In the genomic region with DNA sequence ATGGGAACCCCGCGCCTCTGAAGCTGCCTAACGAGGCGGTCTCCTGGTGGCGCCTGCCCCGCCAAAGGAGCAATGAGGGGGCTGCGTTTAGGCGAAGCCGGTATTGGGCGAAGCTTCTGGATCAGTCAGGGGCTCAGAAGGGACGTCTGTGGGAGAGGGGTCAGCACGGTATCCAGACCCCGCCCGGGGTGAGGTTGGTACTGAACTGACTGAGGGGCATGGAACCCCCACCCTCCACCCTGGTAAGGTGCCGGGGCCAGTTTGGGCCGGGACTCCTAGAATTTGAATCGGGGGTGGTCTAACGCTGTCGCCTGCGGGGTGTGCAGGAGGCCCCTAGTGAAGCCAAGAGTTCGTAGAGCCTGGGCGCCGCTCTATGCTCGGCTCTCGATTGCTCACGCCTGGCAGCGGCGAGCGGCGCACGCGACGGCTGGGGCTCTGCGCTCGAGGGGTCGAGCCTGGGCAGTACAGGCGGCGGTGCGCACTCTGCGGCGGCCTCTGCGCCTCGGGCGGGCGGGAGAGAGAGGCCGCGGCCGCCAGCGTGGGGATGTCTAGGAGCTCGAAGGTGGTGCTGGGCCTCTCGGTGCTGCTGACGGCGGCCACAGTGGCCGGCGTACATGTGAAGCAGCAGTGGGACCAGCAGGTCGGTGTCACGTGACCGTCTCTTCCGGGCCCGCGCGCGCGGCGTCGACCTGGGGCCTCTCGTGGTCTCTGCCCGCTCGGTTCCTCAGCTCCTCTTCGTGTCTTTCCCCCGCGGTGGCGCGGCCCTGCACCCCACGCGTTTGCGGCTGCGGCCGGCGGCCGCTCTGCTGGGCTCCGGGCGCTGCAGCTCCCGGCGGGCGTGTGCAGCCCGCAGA, we compare ENCODE assay signal across 8 cellular contexts. TPM values are rescaled to one million over a fixed set of nuclear protein-coding genes. Genes with fewer than 3 reads are reported as not detected.
DNase-seq lines count a peak whose midpoint lies in the region; ATAC-seq and TF ChIP-seq lines count a peak whose summit lies in the region.

A gene with protein sequence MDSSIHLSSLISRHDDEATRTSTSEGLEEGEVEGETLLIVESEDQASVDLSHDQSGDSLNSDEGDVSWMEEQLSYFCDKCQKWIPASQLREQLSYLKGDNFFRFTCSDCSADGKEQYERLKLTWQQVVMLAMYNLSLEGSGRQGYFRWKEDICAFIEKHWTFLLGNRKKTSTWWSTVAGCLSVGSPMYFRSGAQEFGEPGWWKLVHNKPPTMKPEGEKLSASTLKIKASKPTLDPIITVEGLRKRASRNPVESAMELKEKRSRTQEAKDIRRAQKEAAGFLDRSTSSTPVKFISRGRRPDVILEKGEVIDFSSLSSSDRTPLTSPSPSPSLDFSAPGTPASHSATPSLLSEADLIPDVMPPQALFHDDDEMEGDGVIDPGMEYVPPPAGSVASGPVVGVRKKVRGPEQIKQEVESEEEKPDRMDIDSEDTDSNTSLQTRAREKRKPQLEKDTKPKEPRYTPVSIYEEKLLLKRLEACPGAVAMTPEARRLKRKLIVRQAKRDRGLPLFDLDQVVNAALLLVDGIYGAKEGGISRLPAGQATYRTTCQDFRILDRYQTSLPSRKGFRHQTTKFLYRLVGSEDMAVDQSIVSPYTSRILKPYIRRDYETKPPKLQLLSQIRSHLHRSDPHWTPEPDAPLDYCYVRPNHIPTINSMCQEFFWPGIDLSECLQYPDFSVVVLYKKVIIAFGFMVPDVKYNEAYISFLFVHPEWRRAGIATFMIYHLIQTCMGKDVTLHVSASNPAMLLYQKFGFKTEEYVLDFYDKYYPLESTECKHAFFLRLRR (plus strand): TSS at position 452 of the 854 bp plus-strand sequence. CDS start 4,798 bp downstream, outside the sequence.
A gene with protein sequence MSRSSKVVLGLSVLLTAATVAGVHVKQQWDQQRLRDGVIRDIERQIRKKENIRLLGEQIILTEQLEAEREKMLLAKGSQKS (plus strand): TSS at position 452 of the 854 bp plus-strand sequence. CDS start 93 bp downstream, at position 545.

- H3K4me1 ChIP-seq in BE2C (0 out of 2 replicates have a peak, but pooled peaks cover 3% of the 10 kb centered on the region), colonic mucosa (no peaks in the 10 kb centered on the region)

- peak within 1 kb of the TSS; percentile 91 to 97 for H3K9ac ChIP-seq in colonic mucosa (ENCODE audit: low read depth in 2 of 2, low read length in 2 of 2)

- DNase-seq in BE2C (peak; percentile 90), NCI-H524 (lab: John Stamatoyannopoulos, UW) (peak; percentile 86 to 90), colonic mucosa (peak; percentile 93), left colon (peak; percentile 88 to 93)
- DNase-seq in activated CD4-positive, alpha-beta T cell treated with anti-CD3 and anti-CD28 coated beads for 48 hours = peak; percentile 93
- DNase-seq in stimulated activated CD4-positive, alpha-beta T cell treated with anti-CD3 and anti-CD28 coated beads, Interleukin-1b, Interleukin-23, amount 100 ng/mL, for 4 hours (ENCODE audit: low read depth in 2 of 2) = peak; percentile 91 to 94

- TF ChIP-seq POLR2A in GM19099 (IDR thresholded peaks at IDR 0.05; ENCODE audit: extremely low read depth, insufficient read length, low read depth) = peak; percentile 83

- peak; percentile 80 for ATAC-seq in HG03378 (IDR thresholded peaks at IDR 0.05; ENCODE audit: unreplicated experiment)
- ATAC-seq in left colon = peak; percentile 85

- H3K27me3 ChIP-seq in BE2C (no peaks in the 10 kb centered on the region), colonic mucosa (no peaks in the 10 kb centered on the region)

- H3K27ac ChIP-seq in colonic mucosa = peak within 1 kb of the TSS; percentile 94

- no peak for TF ChIP-seq CTCF in BE2C (IDR thresholded peaks at IDR 0.05; ENCODE audit: low read depth, low read length)
- TF ChIP-seq CTCF in colonic mucosa (IDR thresholded peaks at IDR 0.05) = no peak

- H3K4me3 ChIP-seq in BE2C (ENCODE audit: low read depth, low read length) (peak within 1 kb of the TSS; percentile 97), colonic mucosa (peak within 1 kb of the TSS; percentile 94)

- no peaks in the 10 kb centered on the region for H3K9me3 ChIP-seq in BE2C
- no peaks in the 10 kb centered on the region for H3K9me3 ChIP-seq in colonic mucosa

- H3K36me3 ChIP-seq in BE2C = peaks cover 10% of the 10 kb centered on the region
- H3K36me3 ChIP-seq in colonic mucosa = no peaks in the 10 kb centered on the region

- intact Hi-C loops in colonic mucosa (cut with DNase I) = no loop called here
- intact Hi-C loops in left colon (cut with DNase I, micrococcal nuclease) = no loop called here

RNA-seq across cellular contexts. Expression of the first gene that starts in this region (rescaled TPM):
- polyA plus RNA-seq in BE2C (2012; ENCODE audit: insufficient read depth, insufficient read length, low read depth) = 22.9 TPM
- total RNA-seq in colonic mucosa (10 to 100 TPM; 13.1 to 13.4 TPM), left colon (10 to 100 TPM; 11.6 to 16.8 TPM)

RNA-seq across cellular contexts. Expression of the second gene that starts in this region (rescaled TPM):
- polyA plus RNA-seq in BE2C (2012; ENCODE audit: insufficient read depth, insufficient read length, low read depth) = 35.3 TPM
- 10 to 100 TPM; 16.2 to 17.5 TPM for total RNA-seq in colonic mucosa
- 10 to 100 TPM; 14.8 to 16.8 TPM for total RNA-seq in left colon

Comparison
In these comparisons a context has a peak if more than half of its experiments do, and no peak if none do; other contexts are left out.
1. Peak in every context shown above with its lines: DNase-seq, ATAC-seq, H3K4me3 ChIP-seq and H3K27ac ChIP-seq.